In genomic region chr11:130089669-130090063, GRCh38 we compare ENCODE assay signal across 28 cellular contexts. TPM values are rescaled to one million over a fixed set of nuclear protein-coding genes. Genes with fewer than 3 reads are reported as not detected.
DNase-seq lines count a peak whose midpoint lies in the region; ATAC-seq and TF ChIP-seq lines count a peak whose summit lies in the region.
"Had no signal": no experiment of that assay in that cellular context is flagged by ENCODE, and none has a peak within 500 bp of the region (broad histone marks: within the 10 kb centered on the region; RNA-seq: fewer than 3 reads in every experiment).

No MANE protein-coding gene starts in this region.

- 80 to 87% methylated on average over 5 of the region's 5 CpGs for WGBS in heart right ventricle, 2 donors

- peak overlapping the region; percentile 68 for H3K27ac ChIP-seq in cardiac muscle cell
- H3K27ac ChIP-seq in right atrium auricular region, result peak overlapping the region in 1 of 2 donors; percentile 21
- H3K27ac ChIP-seq in heart right ventricle, result peak overlapping the region in 2 of 10 donors; percentile 20 to 35
- H3K27ac ChIP-seq: ovary, Peyer's patch, SK-N-MC, uterus had no signal

- DNase-seq in cardiac muscle cell (ENCODE audit: low read depth in 1 of 2, low spot score in 1 of 2) (no peak), right atrium auricular region (ENCODE audit: low spot score) (no peak), astrocyte of the hippocampus (ENCODE audit: low read depth, low spot score) (peak; percentile 9), heart right ventricle (no peak), type B pancreatic cell (ENCODE audit: extremely low spot score, unreplicated experiment) (no peak), DMS114 treated with DMSO at 0.1 percent for 48 hours (lab: John Stamatoyannopoulos, UW; ENCODE audit: unreplicated experiment) (no peak)
- DNase-seq: activated CD4-positive, alpha-beta T cell treated with anti-CD3 and anti-CD28 coated beads for 48 hours; activated naive CD4-positive, alpha-beta T cell treated with Interleukin-2 at 50 U/mL for 16 hours; activated T-cell treated with anti-CD3 and anti-CD28 coated beads, Interleukin-2, amount 50 U/mL, for 72 hours; Caco-2; DND-41; dorsolateral prefrontal cortex; head of caudate nucleus; midbrain; natural killer cell; NCI-H2107; NK-92 treated with Interleukin-12 subunit alpha and Interleukin-12 subunit beta, amount 100 ng/mL, for 24 hours; ovary; Peyer's patch; right cardiac atrium; stimulated activated CD4-positive, alpha-beta T cell treated with anti-CD3 and anti-CD28 coated beads, Interleukin-4, amount 100 ng/mL, for 24 hours; stimulated activated naive CD4-positive, alpha-beta T cell; uterus had no signal

- ATAC-seq in heart right ventricle, result peak in 5 of 8 donors; percentile 14 to 50 (median 29)
- no peak for ATAC-seq in GM21737 (IDR thresholded peaks at IDR 0.05; ENCODE audit: unreplicated experiment)
- no peak for ATAC-seq in HG03039 (IDR thresholded peaks at IDR 0.05; ENCODE audit: unreplicated experiment)
- ATAC-seq: activated T-cell treated with anti-CD3 and anti-CD28 coated beads, Interleukin-2, amount 50 U/mL, for 72 hours; left lobe of liver; natural killer cell had no signal

- TF ChIP-seq CTCF in cardiac muscle cell (IDR thresholded peaks at IDR 0.05; ENCODE audit: low read depth, low read length), result no peak
- TF ChIP-seq CTCF in right atrium auricular region (IDR thresholded peaks at IDR 0.05), result no peak
- TF ChIP-seq CTCF in heart right ventricle (IDR thresholded peaks at IDR 0.05), result no peak
- TF ChIP-seq CTCF in type B pancreatic cell (conservative IDR thresholded peaks at IDR 0.05), result no peak

- H3K4me1 ChIP-seq in cardiac muscle cell (ENCODE audit: low read depth) (peaks cover 6% of the 10 kb centered on the region), right atrium auricular region (peaks cover 0 to 31% of the 10 kb centered on the region in 2 donors), heart right ventricle (peaks cover 7 to 58% (median 30%) of the 10 kb centered on the region in 9 donors)
- H3K4me1 ChIP-seq: Peyer's patch, uterus had no signal

- H3K4me3 ChIP-seq in cardiac muscle cell, result no peak overlapping the region
- H3K4me3 ChIP-seq in right atrium auricular region, result no peak overlapping the region
- H3K4me3 ChIP-seq in heart right ventricle, result no peak overlapping the region
- H3K4me3 ChIP-seq: dorsolateral prefrontal cortex, HAP-1, ovary, Peyer's patch, SK-N-MC, uterus had no signal

- H3K36me3 ChIP-seq in cardiac muscle cell (no peaks in the 10 kb centered on the region), right atrium auricular region (no peaks in the 10 kb centered on the region), heart right ventricle (no peaks in the 10 kb centered on the region)
- H3K36me3 ChIP-seq: HAP-1, ovary, Peyer's patch, uterus had no signal

- H3K4me3 Mint-ChIP-seq in type B pancreatic cell, result no peak overlapping the region
- H3K4me3 Mint-ChIP-seq: activated T-cell treated with anti-CD3 and anti-CD28 coated beads, Interleukin-2, amount 50 U/mL, for 72 hours had no signal

- H3K27me3 Mint-ChIP-seq in type B pancreatic cell, result no peaks in the 10 kb centered on the region

- H3K36me3 Mint-ChIP-seq in type B pancreatic cell, result peaks cover 10% of the 10 kb centered on the region
- H3K36me3 Mint-ChIP-seq: natural killer cell had no signal

- H3K9me3 ChIP-seq in cardiac muscle cell (ENCODE audit: low read depth) (no peaks in the 10 kb centered on the region), right atrium auricular region (no peaks in the 10 kb centered on the region), heart right ventricle (no peaks in the 10 kb centered on the region)
- H3K9me3 ChIP-seq: Caco-2, HAP-1, ovary, Peyer's patch, uterus had no signal

- intact Hi-C loops in heart right ventricle (cut with DNase I), result no loop called here

- peaks cover 9% of the 10 kb centered on the region for H3K9me3 Mint-ChIP-seq in type B pancreatic cell
- H3K9me3 Mint-ChIP-seq: activated T-cell treated with anti-CD3 and anti-CD28 coated beads, Interleukin-2, amount 50 U/mL, for 72 hours; natural killer cell had no signal

- no peaks in the 10 kb centered on the region for H3K27me3 ChIP-seq in cardiac muscle cell
- H3K27me3 ChIP-seq in right atrium auricular region, result no peaks in the 10 kb centered on the region
- H3K27me3 ChIP-seq in heart right ventricle, result no peaks in the 10 kb centered on the region
- H3K27me3 ChIP-seq: dorsolateral prefrontal cortex, ovary, Peyer's patch, uterus had no signal

- peak overlapping the region; percentile 53 for H3K27ac Mint-ChIP-seq in type B pancreatic cell
- H3K27ac Mint-ChIP-seq: activated T-cell treated with anti-CD3 and anti-CD28 coated beads, Interleukin-2, amount 50 U/mL, for 72 hours had no signal

- H3K4me1 Mint-ChIP-seq in type B pancreatic cell (ENCODE audit: unreplicated experiment), result peaks cover 24% of the 10 kb centered on the region

RNA-seq across cellular contexts. Expression of gene APLP2, which starts 20.0 kb away (rescaled TPM):
- 469 and 608 TPM in 2 replicates for total RNA-seq in cardiac muscle cell
- 515 and 571 TPM in 2 replicates for polyA plus RNA-seq in cardiac muscle cell
- 100 to 1,000 TPM; 326 to 454 TPM for total RNA-seq in right atrium auricular region
- 100 to 1,000 TPM; 265 to 414 (median 309) TPM for total RNA-seq in heart right ventricle
- 100 to 1,000 TPM; 115 to 142 TPM for polyA plus RNA-seq in heart right ventricle
- total RNA-seq in type B pancreatic cell (ENCODE audit: low replicate concordance), result 207 and 254 TPM in 2 replicates

Comparison
In these comparisons a context has a peak if more than half of its experiments do, and no peak if none do; other contexts are left out.
1. ATAC-seq: peak in heart right ventricle (5 of 8); none in GM21737 (single experiment) and HG03039 (single experiment).